In genomic region chr16:28980330-28980729, GRCh38 we compare ENCODE assay signal across 3 cellular contexts. TPM values are rescaled to one million over a fixed set of nuclear protein-coding genes. Genes with fewer than 3 reads are reported as not detected.
"Had no signal": no experiment of that assay in that cellular context is flagged by ENCODE, and none has a peak within 500 bp of the region (broad histone marks: within the 10 kb centered on the region; RNA-seq: fewer than 3 reads in every experiment).

No MANE protein-coding gene starts in this region.

RNA-seq across cellular contexts. Expression of gene CD19, which starts 48.6 kb away (rescaled TPM):
- total RNA-seq: cardiac septum; Right ventricle myocardium superior; T-helper 1 cell treated with Interleukin-12 subunit alpha and Interleukin-12 subunit beta and Interleukin-4 antibody, amounts not matched to agents 30 ng/mL and 1 ng/mL, for 36 hours had no signal
